ENCODE assay signal across 18 cellular contexts in the genomic region with DNA sequence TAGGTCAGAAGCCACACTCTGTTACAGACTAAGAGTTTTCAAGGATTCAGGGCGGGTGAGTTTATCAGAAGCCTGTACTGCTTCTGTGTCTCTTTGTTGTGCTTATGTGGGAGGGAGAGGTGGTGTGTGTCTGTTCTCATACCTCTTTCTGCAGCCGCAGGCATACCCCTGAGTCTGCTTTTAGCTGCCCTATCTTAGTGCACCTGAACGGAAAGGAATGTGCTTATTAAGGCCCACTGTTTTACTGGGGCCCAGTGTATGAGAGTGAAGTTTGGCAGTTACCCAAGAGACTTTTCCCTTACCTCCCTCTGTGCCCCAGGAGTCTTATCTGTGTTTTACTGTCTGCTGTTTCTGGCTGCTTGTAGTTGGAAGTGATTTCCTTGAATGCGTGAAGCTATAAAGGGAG.
DNase-seq lines count a peak whose midpoint lies in the region; ATAC-seq and TF ChIP-seq lines count a peak whose summit lies in the region.
"Had no signal": no experiment of that assay in that cellular context is flagged by ENCODE, and none has a peak within 500 bp of the region (broad histone marks: within the 10 kb centered on the region; RNA-seq: fewer than 3 reads in every experiment).

No MANE protein-coding gene starts in this region.

- WGBS in H9 (ENCODE audit: extremely low coverage, insufficient read length, low lambda C conversion rate), result no CpG with 5 or more reads among the region's 4 CpGs

- H2AK5ac ChIP-seq in H9 (ENCODE audit: insufficient read length, low read length), result no peak overlapping the region

- no peaks in the 10 kb centered on the region for H3K4me1 ChIP-seq in H9 (ENCODE audit: insufficient read depth, low read length)
- H3K4me1 ChIP-seq in parathyroid adenoma, result peaks cover 9% of the 10 kb centered on the region
- no peaks in the 10 kb centered on the region for H3K4me1 ChIP-seq in lower lobe of right lung
- H3K4me1 ChIP-seq: Caco-2 had no signal

- no peak overlapping the region for H4K8ac ChIP-seq in H9 (replicated peaks; ENCODE audit: insufficient read length, low read depth, low read length)

- no peak overlapping the region for H2BK20ac ChIP-seq in H9 (ENCODE audit: low read depth, low read length, poor library complexity, severe bottlenecking)

- H3K27me3 ChIP-seq in H9 (ENCODE audit: insufficient read depth, low read length), result no peaks in the 10 kb centered on the region
- H3K27me3 ChIP-seq in parathyroid adenoma (ENCODE audit: control insufficient read depth, insufficient read depth, low read length), result no peaks in the 10 kb centered on the region
- H3K27me3 ChIP-seq in lower lobe of right lung (ENCODE audit: low read depth), result no peaks in the 10 kb centered on the region

- H3K9ac ChIP-seq in H9 (ENCODE audit: extremely low read depth, insufficient read length, low read length) (no peak overlapping the region), parathyroid adenoma (no peak overlapping the region)

- no peak overlapping the region for H3K18ac ChIP-seq in H9 (ENCODE audit: insufficient read length, low read depth, low read length)

- H3K4me1 Mint-ChIP-seq in H9, result peaks cover 19 to 23% of the 10 kb centered on the region in 2 experiments

- H2BK15ac ChIP-seq in H9 (ENCODE audit: low read depth, low read length), result no peak overlapping the region

- no peaks in the 10 kb centered on the region for H3K79me1 ChIP-seq in H9 (ENCODE audit: insufficient read depth, low read depth, low read length, poor library complexity, severe bottlenecking)

- no peaks in the 10 kb centered on the region for H3K23me2 ChIP-seq in H9 (ENCODE audit: insufficient read length, low read depth, low read length, poor library complexity, severe bottlenecking)

- H3K56ac ChIP-seq in H9 (ENCODE audit: insufficient read length, low read depth, low read length), result no peak overlapping the region

- H3K4me3 ChIP-seq in parathyroid adenoma (ENCODE audit: low read depth, low read length), result peak overlapping the region; percentile 22
- H3K4me3 ChIP-seq in lower lobe of right lung, result no peak overlapping the region

- no peak overlapping the region for H3K4me3 Mint-ChIP-seq in H9
- H3K4me3 Mint-ChIP-seq: activated CD8-positive, alpha-beta memory T cell treated with anti-CD3 and anti-CD28 coated beads, Interleukin-2, amount 10 ng/mL, durations not matched to agents 7 days and 5 days had no signal

- no peaks in the 10 kb centered on the region; the same call in 1 of the 2 replicates for H3K27me3 Mint-ChIP-seq in H9 (ENCODE audit: low read depth)
- H3K27me3 Mint-ChIP-seq: activated CD8-positive, alpha-beta memory T cell treated with anti-CD3 and anti-CD28 coated beads, Interleukin-2, amount 10 ng/mL, durations not matched to agents 7 days and 5 days had no signal

- no peaks in the 10 kb centered on the region for H3K9me3 ChIP-seq in H9 (ENCODE audit: control insufficient read depth, low read depth, low read length)
- H3K9me3 ChIP-seq in parathyroid adenoma (ENCODE audit: control insufficient read depth, low read length), result no peaks in the 10 kb centered on the region
- H3K9me3 ChIP-seq in lower lobe of right lung, result no peaks in the 10 kb centered on the region
- H3K9me3 ChIP-seq: Caco-2 had no signal

- intact Hi-C loops in lower lobe of right lung (cut with DNase I), result no loop called here

- H3K4ac ChIP-seq in H9 (ENCODE audit: low read depth, low read length), result no peak overlapping the region

- no peak overlapping the region for H3K27ac ChIP-seq in H9 (ENCODE audit: insufficient read length, low read depth, low read length)
- peak overlapping the region; percentile 63 for H3K27ac ChIP-seq in parathyroid adenoma
- no peak overlapping the region for H3K27ac ChIP-seq in lower lobe of right lung

- H3K14ac ChIP-seq in H9 (ENCODE audit: insufficient read depth, low read length), result no peak overlapping the region

- no peak for ATAC-seq in lower lobe of right lung
- ATAC-seq: activated CD8-positive, alpha-beta memory T cell treated with anti-CD3 and anti-CD28 coated beads, Interleukin-2, amount 10 ng/mL, durations not matched to agents 7 days and 5 days had no signal

- H4K91ac ChIP-seq in H9 (ENCODE audit: insufficient read length, low read depth, low read length), result no peak overlapping the region

- no peak overlapping the region for H3K4me2 ChIP-seq in H9 (ENCODE audit: insufficient read depth, insufficient read length, low read length)
- peak overlapping the region; percentile 26 for H3K4me2 ChIP-seq in parathyroid adenoma (ENCODE audit: low read length)

- no peak overlapping the region for H2BK120ac ChIP-seq in H9 (ENCODE audit: low read depth, low read length, poor library complexity, severe bottlenecking)

- no peak overlapping the region for H2BK5ac ChIP-seq in H9 (ENCODE audit: insufficient read length, low read length)

- no peak overlapping the region for H3K23ac ChIP-seq in H9 (ENCODE audit: insufficient read length, low read depth, low read length)

- H3K36me3 ChIP-seq in parathyroid adenoma (ENCODE audit: control insufficient read depth, insufficient read depth, low read length) (no peaks in the 10 kb centered on the region), lower lobe of right lung (peaks cover 12% of the 10 kb centered on the region)

- no peak for TF ChIP-seq CTCF in H9 (conservative IDR thresholded peaks at IDR 0.05)
- TF ChIP-seq CTCF in parathyroid adenoma (IDR thresholded peaks at IDR 0.05), result no peak
- no peak for TF ChIP-seq CTCF in lower lobe of right lung (IDR thresholded peaks at IDR 0.05)

- H2AFZ ChIP-seq in H9 (ENCODE audit: low read length) (no peak overlapping the region), parathyroid adenoma (peak overlapping the region; percentile 7)

- DNase-seq in H9 (peak; percentile 39), amniotic epithelial cell (ENCODE audit: low read depth) (peak; percentile 73), iPS-NIHi11 (ENCODE audit: low spot score) (peak; percentile 14), HT-29 (ENCODE audit: low spot score) (no peak), lower lobe of right lung (no peak), COR-L47 (lab: John Stamatoyannopoulos, UW) (no peak)
- no peak for DNase-seq in activated effector memory CD4-positive, alpha-beta T cell treated with Interleukin-2 at 50 U/mL for 16 hours
- DNase-seq: activated CD4-positive, alpha-beta T cell treated with anti-CD3 and anti-CD28 coated beads for 1 hour; activated CD8-positive, alpha-beta memory T cell treated with anti-CD3 and anti-CD28 coated beads, Interleukin-2, amount 10 ng/mL, durations not matched to agents 7 days and 5 days; anterior cingulate cortex; Caco-2; foreskin fibroblast; mammary epithelial cell; NCI-H1694 treated with DMSO at 0.1 percent for 48 hours; SHP77 treated with DMSO at 0.1 percent for 48 hours; stimulated activated CD4-positive, alpha-beta T cell treated with anti-CD3 and anti-CD28 coated beads, Interleukin-2, amount 100 ng/mL, for 48 hours; T-helper 2 cell had no signal

- no peaks in the 10 kb centered on the region for H3K79me2 ChIP-seq in H9 (ENCODE audit: insufficient read depth, low read length)
- no peaks in the 10 kb centered on the region for H3K79me2 ChIP-seq in parathyroid adenoma

- no peaks in the 10 kb centered on the region for H4K20me1 ChIP-seq in H9 (ENCODE audit: control insufficient read depth, insufficient read depth, insufficient read length)

- peaks cover 7 to 24% (median 16%) of the 10 kb centered on the region in 3 experiments for H3K36me3 Mint-ChIP-seq in H9 (ENCODE audit: insufficient read depth in 1 of 3, low read depth in 3 of 3)

- no peak overlapping the region for H3T11ph ChIP-seq in H9 (ENCODE audit: low read length)

- no peaks in the 10 kb centered on the region for H3K9me3 Mint-ChIP-seq in H9

- no peak overlapping the region for H4K5ac ChIP-seq in H9 (ENCODE audit: insufficient read length, low read depth, low read length)

- peak overlapping the region; percentile 76 to 95 (median 87); a peak in 5 of 7 replicates for H3K27ac Mint-ChIP-seq in H9
- H3K27ac Mint-ChIP-seq: activated CD8-positive, alpha-beta memory T cell treated with anti-CD3 and anti-CD28 coated beads, Interleukin-2, amount 10 ng/mL, durations not matched to agents 7 days and 5 days had no signal

- no peak overlapping the region for H2BK12ac ChIP-seq in H9 (ENCODE audit: insufficient read length, low read depth, low read length)

Comparison
In these comparisons a context has a peak if more than half of its experiments do, and no peak if none do; other contexts are left out.
1. DNase-seq: peak in H9 (single experiment), amniotic epithelial cell (single experiment) and iPS-NIHi11 (single experiment); none in activated effector memory CD4-positive, alpha-beta T cell treated with Interleukin-2 at 50 U/mL for 16 hours (single experiment), HT-29 (single experiment), lower lobe of right lung (single experiment) and COR-L47 (single experiment).